In genomic region chr7:33495207-33495606, GRCh38 we compare ENCODE assay signal across 14 cellular contexts.
DNase-seq lines count a peak whose midpoint lies in the region; TF ChIP-seq lines count a peak whose summit lies in the region.
"Had no signal": no experiment of that assay in that cellular context is flagged by ENCODE, and none has a peak within 500 bp of the region (broad histone marks: within the 10 kb centered on the region; RNA-seq: fewer than 3 reads in every experiment).

No MANE protein-coding gene starts in this region.

- no peaks in the 10 kb centered on the region for H3K4me1 ChIP-seq in HAP-1

- no peaks in the 10 kb centered on the region for H3K9me3 ChIP-seq in HAP-1
- H3K9me3 ChIP-seq: mucosa of descending colon had no signal

- H3K4me3 ChIP-seq in retinal pigment epithelial cell (ENCODE audit: low read length) = no peak overlapping the region
- H3K4me3 ChIP-seq in HAP-1 = no peak overlapping the region
- H3K4me3 ChIP-seq: hepatocyte, mucosa of descending colon had no signal

- peak; percentile 16 for DNase-seq in ELF-1 (ENCODE audit: low read depth, low spot score)
- peak; percentile 28 for DNase-seq in T1000 (lab: John Stamatoyannopoulos, UW)
- peak; percentile 8 for DNase-seq in glomerular visceral epithelial cell (ENCODE audit: extremely low spot score)
- peak; percentile 2 for DNase-seq in retinal pigment epithelial cell (ENCODE audit: low read depth)
- DNase-seq in NCI-H187 treated with DMSO at 0.1 percent for 48 hours (lab: John Stamatoyannopoulos, UW) = no peak
- no peak for DNase-seq in cerebellar cortex (ENCODE audit: low spot score)
- no peak for DNase-seq in HAP-1 (ENCODE audit: low spot score in 2 of 2)
- DNase-seq in HT-29 (ENCODE audit: low spot score) = no peak
- DNase-seq: mucosa of descending colon, NCI-H1048, NCI-H510A treated with DMSO at 0.1 percent for 48 hours, RPMI8226, substantia nigra had no signal

- in situ Hi-C loops in HAP-1 (cut with MboI; ENCODE audit: low sequenced_read_pairs) = no loop called here

- no peaks in the 10 kb centered on the region for H3K36me3 ChIP-seq in HAP-1 (replicated peaks)

- no peak for TF ChIP-seq CTCF in retinal pigment epithelial cell (conservative IDR thresholded peaks at IDR 0.05; ENCODE audit: low read depth, low read length)

- H3K27me3 ChIP-seq in HAP-1 (ENCODE audit: low read depth) = peaks cover 2% of the 10 kb centered on the region; the same call in 1 of the 2 replicates
- H3K27me3 ChIP-seq: hepatocyte had no signal

Comparison
In these comparisons a context has a peak if more than half of its experiments do, and no peak if none do; other contexts are left out.
1. DNase-seq: peak in ELF-1 (single experiment), T1000 (single experiment), glomerular visceral epithelial cell (single experiment) and retinal pigment epithelial cell (single experiment); none in NCI-H187 treated with DMSO at 0.1 percent for 48 hours (single experiment), cerebellar cortex (single experiment), HAP-1 (0 of 2) and HT-29 (single experiment).